ENCODE assay signal across 8 cellular contexts in genomic region chr19:41397086-41398041, GRCh38. TPM values are rescaled to one million over a fixed set of nuclear protein-coding genes. Genes with fewer than 3 reads are reported as not detected.
DNase-seq lines count a peak whose midpoint lies in the region; ATAC-seq, FAIRE-seq and TF ChIP-seq lines count a peak whose summit lies in the region.

TSS of gene BCKDHA (plus strand) at chr19:41397818. CDS start at chr19:41397828, 10 bp downstream.
TSS of gene EXOSC5 (minus strand) at chr19:41397359. CDS start at chr19:41397328, 31 bp downstream.

- TF ChIP-seq CTCF in AG10803 (conservative IDR thresholded peaks at IDR 0.05; ENCODE audit: low read length): no peak

- ATAC-seq in GM19043 (IDR thresholded peaks at IDR 0.05; ENCODE audit: low read depth, unreplicated experiment) (peak; percentile 88), HG03378 (IDR thresholded peaks at IDR 0.05; ENCODE audit: unreplicated experiment) (peak; percentile 88)

- peak within 1 kb of the TSS; percentile 97 for H3K4me3 ChIP-seq in AG10803 (ENCODE audit: low read length)

- DNase-seq in AG10803 (ENCODE audit: low read depth) (peak; percentile 100), NCI-H460 (ENCODE audit: extremely low read depth, low read depth) (peak; percentile 99), cerebellar nuclear complex (lab: John Stamatoyannopoulos, UW) (peak; percentile 97)
- DNase-seq in activated CD4-positive, CD25-positive, alpha-beta regulatory T cell treated with anti-CD3 and anti-CD28 coated beads, Interleukin-2, amount 50 U/mL, for 72 hours: peak; percentile 98
- peak; percentile 97 for DNase-seq in stimulated activated CD4-positive, alpha-beta T cell treated with anti-CD3 and anti-CD28 coated beads, Interleukin-12 subunit alpha, Interleukin-12 subunit beta, amount 100 ng/mL, for 4 hours

- FAIRE-seq in islet of Langerhans (lab: Jason Lieb, UNC): peak; percentile 93

RNA-seq across cellular contexts. Expression of gene BCKDHA, which starts in this region (rescaled TPM):
- total RNA-seq in NCI-H460 (2014; rRNA removed; shearing (Covaris generic)): 32.5 and 33.6 TPM in 2 replicates
- polyA plus RNA-seq in NCI-H460 (2014; cell fraction: nucleus; rRNA removed): 13.5 and 19.9 TPM in 2 replicates

RNA-seq across cellular contexts. Expression of gene EXOSC5, which starts in this region (rescaled TPM):
- total RNA-seq in NCI-H460 (2014; rRNA removed; shearing (Covaris generic)): 16.5 and 23.5 TPM in 2 replicates
- polyA plus RNA-seq in NCI-H460 (2014; cell fraction: nucleus; rRNA removed): 43.6 and 67.6 TPM in 2 replicates

Comparison
In these comparisons a context has a peak if more than half of its experiments do, and no peak if none do; other contexts are left out.
1. Peak in every context shown above with its lines: DNase-seq, ATAC-seq and H3K4me3 ChIP-seq.